ENCODE assay signal across 13 cellular contexts in genomic region chr6:100283288-100283687, GRCh38.
A peak's percentile ranks its signal among the peaks of the same experiment; 100 is the strongest.
DNase-seq lines count a peak whose midpoint lies in the region; ATAC-seq, FAIRE-seq and TF ChIP-seq lines count a peak whose summit lies in the region.
"Had no signal": no experiment of that assay in that cellular context is flagged by ENCODE, and none has a peak within 500 bp of the region (broad histone marks: within the 10 kb centered on the region; RNA-seq: fewer than 3 reads in every experiment).

No MANE protein-coding gene starts in this region.

- H2AFZ ChIP-seq in MM.1S (ENCODE audit: low read length), result no peak overlapping the region

- H3F3A ChIP-seq in MM.1S (ENCODE audit: insufficient read depth, low read length), result no peaks in the 10 kb centered on the region

- no peaks in the 10 kb centered on the region for H3K79me2 ChIP-seq in MM.1S (ENCODE audit: low read length)

- no peak overlapping the region for H3K9ac ChIP-seq in MM.1S (ENCODE audit: low read length)

- H4K20me1 ChIP-seq in MM.1S (ENCODE audit: insufficient read depth, low read length), result no peaks in the 10 kb centered on the region

- no peaks in the 10 kb centered on the region for H3K27me3 ChIP-seq in MM.1S (replicated peaks; ENCODE audit: insufficient read depth, low read length)

- TF ChIP-seq CTCF in AG09309 (IDR thresholded peaks at IDR 0.05; ENCODE audit: control insufficient read depth, insufficient read depth, low read depth, low read length, missing control alignments) (no peak), MM.1S (IDR thresholded peaks at IDR 0.05; ENCODE audit: low read length) (no peak)

- no peak overlapping the region for H3K27ac ChIP-seq in MM.1S (ENCODE audit: low read length)
- H3K27ac ChIP-seq: C4-2B had no signal

- H3K9me3 ChIP-seq in MM.1S (replicated peaks; ENCODE audit: insufficient read depth, low read length), result no peaks in the 10 kb centered on the region

- H3K9me2 ChIP-seq in MM.1S (replicated peaks; ENCODE audit: insufficient read depth, low read length), result no peaks in the 10 kb centered on the region

- ATAC-seq in HG03439 (IDR thresholded peaks at IDR 0.05; ENCODE audit: unreplicated experiment), result no peak
- no peak for ATAC-seq in HG03565 (IDR thresholded peaks at IDR 0.05; ENCODE audit: unreplicated experiment)

- H3K36me3 ChIP-seq in MM.1S (replicated peaks; ENCODE audit: insufficient read depth, low read length), result no peaks in the 10 kb centered on the region

- no peaks in the 10 kb centered on the region for H3K4me1 ChIP-seq in MM.1S (ENCODE audit: low read length)

- no peak overlapping the region for H3K4me2 ChIP-seq in MM.1S (ENCODE audit: low read depth, low read length)

- peak; percentile 24 for DNase-seq in AG09309 (ENCODE audit: low read depth)
- peak; percentile 21 for DNase-seq in HTR-8/SVneo (ENCODE audit: insufficient read length, low spot score)
- peak; percentile 87 for DNase-seq in astrocyte of the hippocampus (ENCODE audit: low read depth, low spot score)
- peak; percentile 53 for DNase-seq in iPS-NIHi7 (ENCODE audit: extremely low spot score)
- no peak for DNase-seq in MM.1S
- no peak for DNase-seq in OCI-M2 (lab: John Stamatoyannopoulos, UW; ENCODE audit: unreplicated experiment)
- DNase-seq: central memory CD4-positive, alpha-beta T cell; H7; MV-4-11; NCI-H524 treated with DMSO at 0.1 percent for 48 hours had no signal

- H3K4me3 ChIP-seq in AG09309 (ENCODE audit: control insufficient read depth, low read depth, low read length) (no peak overlapping the region), MM.1S (ENCODE audit: low read length) (no peak overlapping the region)

- no peak for FAIRE-seq in HTR-8/SVneo (lab: Jason Lieb, UNC)

Comparison
In these comparisons a context has a peak if more than half of its experiments do, and no peak if none do; other contexts are left out.
1. DNase-seq: peak in AG09309 (single experiment), HTR-8/SVneo (single experiment), astrocyte of the hippocampus (single experiment) and iPS-NIHi7 (single experiment); none in MM.1S (single experiment) and OCI-M2 (single experiment).